Comparison of ENCODE assay signal across 18 cellular contexts in the genomic region with DNA sequence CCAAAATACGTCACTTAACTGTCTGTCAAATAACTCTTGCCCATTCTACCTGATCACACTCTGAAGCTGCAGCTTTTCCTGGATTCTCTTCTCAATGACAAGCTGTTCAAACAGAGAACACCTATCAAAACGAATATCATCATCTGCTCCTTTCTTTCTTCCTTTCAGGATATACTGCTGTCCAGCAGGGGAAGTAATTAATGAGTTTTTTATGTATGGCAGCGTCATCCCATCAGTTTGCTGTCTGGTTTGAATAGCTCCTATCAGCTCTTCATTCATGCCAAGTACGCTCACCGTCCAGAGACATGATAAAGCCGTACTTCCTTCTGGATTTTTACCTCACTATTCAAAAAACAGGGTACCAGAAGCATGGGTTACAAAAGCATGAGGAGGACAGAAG. TPM values are rescaled to one million over a fixed set of nuclear protein-coding genes. Genes with fewer than 3 reads are reported as not detected.
A peak's percentile ranks its signal among the peaks of the same experiment; 100 is the strongest.
DNase-seq lines count a peak whose midpoint lies in the region; ATAC-seq, FAIRE-seq and TF ChIP-seq lines count a peak whose summit lies in the region.
"Had no signal": no experiment of that assay in that cellular context is flagged by ENCODE, and none has a peak within 500 bp of the region (broad histone marks: within the 10 kb centered on the region; RNA-seq: fewer than 3 reads in every experiment).

A gene with protein sequence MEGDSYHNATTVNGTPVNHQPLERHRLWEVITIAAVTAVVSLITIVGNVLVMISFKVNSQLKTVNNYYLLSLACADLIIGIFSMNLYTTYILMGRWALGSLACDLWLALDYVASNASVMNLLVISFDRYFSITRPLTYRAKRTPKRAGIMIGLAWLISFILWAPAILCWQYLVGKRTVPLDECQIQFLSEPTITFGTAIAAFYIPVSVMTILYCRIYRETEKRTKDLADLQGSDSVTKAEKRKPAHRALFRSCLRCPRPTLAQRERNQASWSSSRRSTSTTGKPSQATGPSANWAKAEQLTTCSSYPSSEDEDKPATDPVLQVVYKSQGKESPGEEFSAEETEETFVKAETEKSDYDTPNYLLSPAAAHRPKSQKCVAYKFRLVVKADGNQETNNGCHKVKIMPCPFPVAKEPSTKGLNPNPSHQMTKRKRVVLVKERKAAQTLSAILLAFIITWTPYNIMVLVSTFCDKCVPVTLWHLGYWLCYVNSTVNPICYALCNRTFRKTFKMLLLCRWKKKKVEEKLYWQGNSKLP (plus strand): TSS at position 274 of the 400 bp plus-strand sequence. CDS start 94,221 bp downstream, outside the sequence.

- no peak for TF ChIP-seq CTCF in brain (conservative IDR thresholded peaks at IDR 0.05)

- H3K36me3 Mint-ChIP-seq in brain = no peaks in the 10 kb centered on the region
- peaks cover 0 to 5% of the 10 kb centered on the region in 2 donors for H3K36me3 Mint-ChIP-seq in stimulated activated naive B cell treated with anti-CD40 and anti-IgM and Interleukin-4, amounts not matched to agents 10 μg/mL and 1 μg/mL and 100 μg/mL, for 72 hours
- H3K36me3 Mint-ChIP-seq: stimulated activated effector memory CD8-positive, alpha-beta T cell treated with anti-CD3 and anti-CD28 coated beads, Interleukin-12 subunit alpha, Interleukin-12 subunit beta, amount 100 ng/mL, for 72 hours; T-cell had no signal

- peaks cover 30% of the 10 kb centered on the region for H3K4me1 Mint-ChIP-seq in brain
- peaks cover 0 to 4% of the 10 kb centered on the region in 2 donors for H3K4me1 Mint-ChIP-seq in stimulated activated naive B cell treated with anti-CD40 and anti-IgM and Interleukin-4, amounts not matched to agents 10 μg/mL and 1 μg/mL and 100 μg/mL, for 72 hours
- H3K4me1 Mint-ChIP-seq: stimulated activated effector memory CD8-positive, alpha-beta T cell treated with anti-CD3 and anti-CD28 coated beads, Interleukin-12 subunit alpha, Interleukin-12 subunit beta, amount 100 ng/mL, for 72 hours; T-cell had no signal

- TF ChIP-seq POLR2A in GM12891 (IDR thresholded peaks at IDR 0.05; ENCODE audit: low read depth, low read length) = no peak

- no peak for FAIRE-seq in GM12891 (lab: Jason Lieb, UNC)
- FAIRE-seq: pancreas had no signal

- H3K9me3 Mint-ChIP-seq in brain = no peaks in the 10 kb centered on the region
- H3K9me3 Mint-ChIP-seq in stimulated activated naive B cell treated with anti-CD40 and anti-IgM and Interleukin-4, amounts not matched to agents 10 μg/mL and 1 μg/mL and 100 μg/mL, for 72 hours = no peaks in the 10 kb centered on the region
- H3K9me3 Mint-ChIP-seq: HFFc6; stimulated activated effector memory CD8-positive, alpha-beta T cell treated with anti-CD3 and anti-CD28 coated beads, Interleukin-12 subunit alpha, Interleukin-12 subunit beta, amount 100 ng/mL, for 72 hours; T-cell had no signal

- peak within 1 kb of the TSS in 3 of 5 experiments; percentile 4 to 55 (median 5) for H3K27ac Mint-ChIP-seq in brain
- peak within 1 kb of the TSS; percentile 22 for H3K27ac Mint-ChIP-seq in stimulated activated naive B cell treated with anti-CD40 and anti-IgM and Interleukin-4, amounts not matched to agents 10 μg/mL and 1 μg/mL and 100 μg/mL, for 72 hours
- H3K27ac Mint-ChIP-seq: HFFc6; stimulated activated effector memory CD8-positive, alpha-beta T cell treated with anti-CD3 and anti-CD28 coated beads, Interleukin-12 subunit alpha, Interleukin-12 subunit beta, amount 100 ng/mL, for 72 hours; T-cell had no signal

- DNase-seq in NCI-H1417 (lab: John Stamatoyannopoulos, UW) (peak in 2 of 3 experiments; percentile 46 to 84), NCI-H526 treated with DMSO at 0.1 percent for 48 hours (lab: John Stamatoyannopoulos, UW) (peak; percentile 4), RKO (ENCODE audit: low spot score) (no peak), GM12891 (ENCODE audit: insufficient read length, low spot score) (no peak)
- no peak for DNase-seq in stimulated activated naive B cell treated with anti-CD40 and anti-IgM and Interleukin-4, amounts not matched to agents 10 μg/mL and 1 μg/mL and 100 μg/mL, for 72 hours
- DNase-seq: activated CD4-positive, CD25-positive, alpha-beta regulatory T cell treated with anti-CD3 and anti-CD28 coated beads, Interleukin-2, amount 50 U/mL, for 72 hours; activated gamma-delta T cell treated with Interleukin-2 at 50 U/mL for 16 hours; amygdala; erythroblast; HFFc6; left lung; pancreas; RPMI8226; T-cell had no signal

- H3K4me3 Mint-ChIP-seq in brain = peak within 1 kb of the TSS in 4 of 5 experiments; percentile 2 to 74 (median 36)
- H3K4me3 Mint-ChIP-seq in stimulated activated naive B cell treated with anti-CD40 and anti-IgM and Interleukin-4, amounts not matched to agents 10 μg/mL and 1 μg/mL and 100 μg/mL, for 72 hours = no peak within 1 kb of the TSS
- H3K4me3 Mint-ChIP-seq: HFFc6; stimulated activated effector memory CD8-positive, alpha-beta T cell treated with anti-CD3 and anti-CD28 coated beads, Interleukin-12 subunit alpha, Interleukin-12 subunit beta, amount 100 ng/mL, for 72 hours; T-cell had no signal

- no peak for ATAC-seq in stimulated activated naive B cell treated with anti-CD40 and anti-IgM and Interleukin-4, amounts not matched to agents 10 μg/mL and 1 μg/mL and 100 μg/mL, for 72 hours (replicated peaks)
- ATAC-seq in GM21447 (IDR thresholded peaks at IDR 0.05; ENCODE audit: unreplicated experiment) = no peak
- ATAC-seq: gastroesophageal sphincter; left lung; pancreas; stimulated activated effector memory CD8-positive, alpha-beta T cell treated with anti-CD3 and anti-CD28 coated beads, Interleukin-12 subunit alpha, Interleukin-12 subunit beta, amount 100 ng/mL, for 72 hours; T-cell had no signal

- H3K27me3 Mint-ChIP-seq in brain = no peaks in the 10 kb centered on the region
- H3K27me3 Mint-ChIP-seq in stimulated activated naive B cell treated with anti-CD40 and anti-IgM and Interleukin-4, amounts not matched to agents 10 μg/mL and 1 μg/mL and 100 μg/mL, for 72 hours = no peaks in the 10 kb centered on the region
- H3K27me3 Mint-ChIP-seq: T-cell had no signal

TF ChIP-seq in GM12891, 5 proteins besides CTCF, POLR2A, EP300 and RAD21:
- TF ChIP-seq POU2F2 (IDR thresholded peaks at IDR 0.05; ENCODE audit: low read depth, low read length) (no peak), SPI1 (IDR thresholded peaks at IDR 0.05; ENCODE audit: low read depth, low read length) (no peak), TAF1 (IDR thresholded peaks at IDR 0.05; ENCODE audit: low read depth, low read length) (no peak), POLR2AphosphoS5 (IDR thresholded peaks at IDR 0.05; ENCODE audit: low read depth, low read length) (no peak), PAX5 (IDR thresholded peaks at IDR 0.05; ENCODE audit: insufficient read depth, low read length, severe bottlenecking) (no peak)

RNA-seq across cellular contexts. Expression of the gene that starts here (rescaled TPM):
- polyA plus RNA-seq in brain (ENCODE audit: insufficient read depth, low read depth, low replicate concordance) = 4.4 TPM
- polyA plus RNA-seq in GM12891 (2012; ENCODE audit: low read depth, missing spikeins) = 0.04 TPM
- polyA plus RNA-seq: pancreas had no signal

Comparison
In these comparisons a context has a peak if more than half of its experiments do, and no peak if none do; other contexts are left out.
1. DNase-seq: peak in NCI-H1417 (2 of 3) and NCI-H526 treated with DMSO at 0.1 percent for 48 hours (single experiment); none in stimulated activated naive B cell treated with anti-CD40 and anti-IgM and Interleukin-4, amounts not matched to agents 10 μg/mL and 1 μg/mL and 100 μg/mL, for 72 hours (single experiment), RKO (single experiment) and GM12891 (single experiment).
2. H3K4me3 Mint-ChIP-seq: peak in brain (4 of 5); none in stimulated activated naive B cell treated with anti-CD40 and anti-IgM and Interleukin-4, amounts not matched to agents 10 μg/mL and 1 μg/mL and 100 μg/mL, for 72 hours (0 of 2).